In genomic region chr17:40551874-40552768, GRCh38 we compare ENCODE assay signal across 8 cellular contexts. TPM values are rescaled to one million over a fixed set of nuclear protein-coding genes. Genes with fewer than 3 reads are reported as not detected.
DNase-seq lines count a peak whose midpoint lies in the region; ATAC-seq, FAIRE-seq and TF ChIP-seq lines count a peak whose summit lies in the region.

No MANE protein-coding gene starts in this region.

- H3K79me2 ChIP-seq in K562 (ENCODE audit: control insufficient read depth, insufficient read depth, low read length) = no peaks in the 10 kb centered on the region

- H3K27me3 ChIP-seq in K562 (ENCODE audit: control insufficient read depth in 2 of 2, insufficient read depth in 2 of 2, low read length in 2 of 2) (no peaks in the 10 kb centered on the region), right lobe of liver (no peaks in the 10 kb centered on the region), thoracic aorta (replicated peaks; ENCODE audit: insufficient read depth) (no peaks in the 10 kb centered on the region)

- no peak for TF ChIP-seq POLR2A in K562 (conservative IDR thresholded peaks at IDR 0.05)
- TF ChIP-seq POLR2A in right lobe of liver (IDR thresholded peaks at IDR 0.05) = no peak

- in situ Hi-C loops in K562 (cut with MboI) = no loop called here

- H3K9ac ChIP-seq in K562 (ENCODE audit: insufficient read depth in 1 of 2, low read depth in 2 of 2, low read length in 2 of 2) = no peak overlapping the region

- ATAC-seq in K562 (no peak), right lobe of liver (peak in 1 of 4 donors; percentile 7), thoracic aorta (ENCODE audit: insufficient number of reproducible peaks, low FRiP score, low read depth) (no peak)

- H3K36me3 ChIP-seq in KOPT-K1 (ENCODE audit: insufficient read depth, low read length) (no peaks in the 10 kb centered on the region), K562 (ENCODE audit: control insufficient read depth, insufficient read depth, low read length) (no peaks in the 10 kb centered on the region), right lobe of liver (no peaks in the 10 kb centered on the region), thoracic aorta (no peaks in the 10 kb centered on the region)

- TF ChIP-seq CTCF in K562 (IDR thresholded peaks at IDR 0.05 in 2 of 3, conservative IDR thresholded peaks at IDR 0.05 in 1 of 3; ENCODE audit: insufficient read depth in 2 of 3, low read depth in 1 of 3, low read length in 3 of 3) = no peak
- no peak for TF ChIP-seq CTCF in right lobe of liver (IDR thresholded peaks at IDR 0.05)
- no peak for TF ChIP-seq CTCF in thoracic aorta (IDR thresholded peaks at IDR 0.05)

- 82% methylated on average over 30 of the region's 32 CpGs for WGBS in K562 (ENCODE audit: insufficient coverage, low coverage, missing lambda C conversion rate)
- 34% methylated on average over 26 of the region's 32 CpGs for WGBS in right lobe of liver (ENCODE audit: insufficient coverage, low coverage, low lambda C conversion rate, missing lambda C conversion rate)

- DNase-seq in Ammon's horn (ENCODE audit: low spot score) (peak; percentile 57), K562 (ENCODE audit: extremely low read depth in 1 of 4, low spot score in 3 of 4) (peak in 1 of 4 experiments; percentile 0), right lobe of liver (peak; percentile 39 to 61 (median 56)), thoracic aorta (ENCODE audit: low spot score) (no peak), H4 (ENCODE audit: low spot score) (no peak), SKM-1 treated with dmso at 0.1 percent for 144 hours (lab: John Stamatoyannopoulos, UW; ENCODE audit: unreplicated experiment) (no peak), NCI-H526 treated with DMSO at 0.1 percent for 48 hours (lab: John Stamatoyannopoulos, UW) (no peak)

- no peaks in the 10 kb centered on the region for H3K9me3 ChIP-seq in KOPT-K1 (ENCODE audit: insufficient read depth, low read length, poor library complexity, severe bottlenecking)
- no peaks in the 10 kb centered on the region for H3K9me3 ChIP-seq in K562 (replicated peaks; ENCODE audit: control insufficient read depth, insufficient read depth, low read depth, low read length)
- H3K9me3 ChIP-seq in right lobe of liver = no peaks in the 10 kb centered on the region
- H3K9me3 ChIP-seq in thoracic aorta = no peaks in the 10 kb centered on the region

- H3K4me1 ChIP-seq in K562 (replicated peaks in 1 of 2; ENCODE audit: control insufficient read depth in 2 of 2, insufficient read depth in 2 of 2, low read length in 2 of 2) (peaks cover 43 to 44% of the 10 kb centered on the region in 2 experiments), right lobe of liver (peaks cover 0 to 60% (median 25%) of the 10 kb centered on the region in 4 donors), thoracic aorta (ENCODE audit: control insufficient read depth in 1 of 2, low read depth in 2 of 2) (peaks cover 9 to 16% of the 10 kb centered on the region in 2 donors)

- intact Hi-C loops in K562 (cut with micrococcal nuclease) = no loop called here
- intact Hi-C loops in right lobe of liver (cut with DNase I) = no loop called here

- no peak for FAIRE-seq in K562 (lab: Jason Lieb, UNC)

- H3K4me3 ChIP-seq in K562 (no peak overlapping the region), right lobe of liver (no peak overlapping the region), thoracic aorta (no peak overlapping the region)

- no peaks in the 10 kb centered on the region for H4K20me1 ChIP-seq in K562 (replicated peaks; ENCODE audit: control insufficient read depth, insufficient read depth, low read length)

- no peak overlapping the region for H2AFZ ChIP-seq in K562 (ENCODE audit: low read depth, low read length)

- POLR2A ChIA-PET in K562 (lab: Yijun Ruan, JAX) = interaction anchor here (0.6 to 1.1 kb wide), 5 partner anchors 14 to 1313 kb away, joined by 3 read pairs; no protein-coding TSS in a partner anchor

- TF ChIP-seq EP300 in K562 (IDR thresholded peaks at IDR 0.05; ENCODE audit: low read length) = no peak

- H3K4me2 ChIP-seq in K562 (ENCODE audit: insufficient read depth, low read length) = no peak overlapping the region

- no peaks in the 10 kb centered on the region for H3K9me1 ChIP-seq in K562 (ENCODE audit: control insufficient read depth, insufficient read depth, low read length)

- CTCF ChIA-PET in K562 (lab: Yijun Ruan, JAX; ENCODE audit: low intra/inter-chr PET ratio) = no interaction called here

- TF ChIP-seq RAD21 in K562 (CRISPR knock-in tag; conservative IDR thresholded peaks at IDR 0.05 in 1 of 2, IDR thresholded peaks at IDR 0.05 in 1 of 2) = no peak

- peak overlapping the region; percentile 96 for H3K27ac ChIP-seq in KOPT-K1 (ENCODE audit: low read depth, low read length, poor library complexity, severe bottlenecking)
- no peak overlapping the region for H3K27ac ChIP-seq in K562 (ENCODE audit: extremely low read depth, low read depth, low read length)
- peak overlapping the region; percentile 71 to 87 (median 82) for H3K27ac ChIP-seq in right lobe of liver
- peak overlapping the region; percentile 35 to 48 for H3K27ac ChIP-seq in thoracic aorta

- no TSS peak for BruUV-seq in K562 (replicated peaks; lab: Mats Ljungman, UMichigan)

TF ChIP-seq in K562, 482 proteins besides CTCF, POLR2A, EP300 and RAD21 (continues in another document):
- peak; percentile 64 for TF ChIP-seq PRDM10 (IDR thresholded peaks at IDR 0.05; ENCODE audit: partially characterized antibody)

RNA-seq across cellular contexts. Expression of gene CCR7, which starts 13.2 kb away (rescaled TPM):
- 0.62 and 2.8 TPM in 2 replicates for total RNA-seq in K562 (2011; cell fraction: chromatin; rRNA removed; ENCODE audit: low replicate concordance)
- 1.6 and 2.2 TPM in 2 replicates for total RNA-seq in K562 (2011; cell fraction: nucleolus; rRNA removed)
- total RNA-seq in K562 (2011; cell fraction: nucleoplasm; rRNA removed) = 1.1 and 1.2 TPM in 2 replicates
- total RNA-seq in K562 (2014; rRNA removed) = 0.14 and 0.33 TPM in 2 replicates
- 0.13 and 0.22 TPM in 2 replicates for total RNA-seq in K562 (2014; rRNA removed; fragmentation: Illumina TruSeq; extraction: Trizol)
- total RNA-seq in K562 (2015; rRNA removed; fragmentation: Illumina TruSeq; extraction: Trizol) = 0.30 and 0.51 TPM in 2 replicates
- 1.1 and 1.3 TPM in 2 replicates for total RNA-seq in K562 (2021)
- 0.46 and 1.4 TPM in 2 replicates for polyA plus RNA-seq in K562 (2011; rRNA removed)
- 0.83 and 6.2 TPM in 2 replicates for polyA plus RNA-seq in K562 (2011; cell fraction: cytosol; rRNA removed)
- polyA plus RNA-seq in K562 (2011; cell fraction: nucleus; rRNA removed) = 0.28 and 2.5 TPM in 2 replicates
- polyA plus RNA-seq in K562 (2012) = 0.48 and 2.1 TPM in 2 replicates
- polyA plus RNA-seq in K562 (2014; fragmentation: Illumina TruSeq; extraction: Trizol) = 0.48 and 0.73 TPM in 2 replicates
- 1 to 10 TPM in 1 of 2 experiments, under 1 TPM in 1; 0.58 to 1.0 TPM for polyA plus RNA-seq in K562 (2014; fragmentation: Nextera tagmentation; extraction: Ambion mirVana)
- polyA plus RNA-seq in K562 (2014; rRNA removed) = 0.32 and 0.56 TPM in 2 replicates
- 1.1 and 4.7 TPM in 2 replicates for polyA minus RNA-seq in K562 (2011; rRNA and poly(A)+ RNA removed)
- polyA minus RNA-seq in K562 (2011; cell fraction: cytosol; rRNA and poly(A)+ RNA removed) = 1.3 TPM in 1 of 2 replicates, not detected in the other
- 0.67 and 1.5 TPM in 2 replicates for polyA minus RNA-seq in K562 (2011; cell fraction: nucleus; rRNA and poly(A)+ RNA removed)
- total RNA-seq in right lobe of liver = under 1 TPM in 4 of 6 experiments, not detected in 2; 0.12 to 0.58 (median 0.28) TPM
- total RNA-seq in thoracic aorta = not detected
- total RNA-seq in H4 (2014; rRNA removed; shearing (Covaris generic)) = not detected in 2 replicates

RNA-seq across cellular contexts. Expression of gene TNS4, which starts 50.7 kb away (rescaled TPM):
- total RNA-seq in K562 (2011; cell fraction: chromatin; rRNA removed; ENCODE audit: low replicate concordance) = 2.1 and 5.8 TPM in 2 replicates
- total RNA-seq in K562 (2011; cell fraction: nucleolus; rRNA removed) = 1.4 and 1.7 TPM in 2 replicates
- 2.7 and 2.8 TPM in 2 replicates for total RNA-seq in K562 (2011; cell fraction: nucleoplasm; rRNA removed)
- total RNA-seq in K562 (2014; rRNA removed) (0.18 and 0.24 TPM in 2 replicates), K562 (2014; rRNA removed; fragmentation: Illumina TruSeq; extraction: Trizol) (0.06 and 0.11 TPM in 2 replicates), K562 (2015; rRNA removed; fragmentation: Illumina TruSeq; extraction: Trizol) (not detected in 2 replicates), K562 (2021) (0.73 and 0.78 TPM in 2 replicates), right lobe of liver (not detected), thoracic aorta (under 1 TPM; 0.14 to 0.78 TPM)
- polyA plus RNA-seq in K562 (2011; rRNA removed) (0.15 and 0.53 TPM in 2 replicates), K562 (2014; fragmentation: Illumina TruSeq; extraction: Trizol) (0.54 and 0.61 TPM in 2 replicates), K562 (2014; fragmentation: Nextera tagmentation; extraction: Ambion mirVana) (under 1 TPM; 0.04 to 0.07 TPM), K562 (2014; rRNA removed) (0.29 and 0.40 TPM in 2 replicates)
- 0.09 and 0.89 TPM in 2 replicates for polyA plus RNA-seq in K562 (2011; cell fraction: cytosol; rRNA removed)
- 0.38 and 4.1 TPM in 2 replicates for polyA plus RNA-seq in K562 (2011; cell fraction: nucleus; rRNA removed)
- polyA plus RNA-seq in K562 (2012) = 0.49 and 1.4 TPM in 2 replicates
- 1.1 TPM in 1 of 2 replicates, not detected in the other for polyA minus RNA-seq in K562 (2011; rRNA and poly(A)+ RNA removed)
- 1.1 TPM in 1 of 2 replicates, not detected in the other for polyA minus RNA-seq in K562 (2011; cell fraction: cytosol; rRNA and poly(A)+ RNA removed)
- 0.22 and 2.7 TPM in 2 replicates for polyA minus RNA-seq in K562 (2011; cell fraction: nucleus; rRNA and poly(A)+ RNA removed)
- total RNA-seq in H4 (2014; rRNA removed; shearing (Covaris generic)) = not detected in 2 replicates

Comparison
In these comparisons a context has a peak if more than half of its experiments do, and no peak if none do; other contexts are left out.
1. DNase-seq: peak in Ammon's horn (single experiment) and right lobe of liver (3 of 3); none in thoracic aorta (single experiment), H4 (single experiment), SKM-1 treated with dmso at 0.1 percent for 144 hours (single experiment) and NCI-H526 treated with DMSO at 0.1 percent for 48 hours (single experiment).